13 cellular contexts compared by ENCODE assay signal in the genomic region with DNA sequence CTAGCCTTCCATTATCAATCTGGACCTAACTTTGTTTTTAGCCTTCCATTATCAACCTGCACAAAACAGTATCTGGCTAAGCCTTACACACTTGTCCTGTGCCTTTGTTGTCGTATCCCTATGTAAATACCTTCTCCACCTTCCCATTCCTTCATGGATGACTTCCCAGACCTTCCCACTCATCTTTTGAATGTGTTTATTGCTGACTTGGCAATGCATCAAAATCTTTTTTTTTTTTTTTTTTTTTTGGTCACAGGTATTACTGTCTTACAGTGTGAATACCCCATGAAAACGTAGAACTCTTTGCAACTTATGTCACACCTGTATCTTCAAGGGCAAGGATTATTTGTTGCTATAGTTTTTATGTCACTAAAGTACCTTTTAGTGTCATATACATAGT.
"Had no signal": no experiment of that assay in that cellular context is flagged by ENCODE, and none has a peak within 500 bp of the region (broad histone marks: within the 10 kb centered on the region; RNA-seq: fewer than 3 reads in every experiment).

No MANE protein-coding gene starts in this region.

- ATAC-seq: left lung, natural killer cell had no signal

- H3K4me3 ChIP-seq: colonic mucosa, esophagus squamous epithelium, left lung, upper lobe of left lung had no signal

- H3K27ac ChIP-seq: colonic mucosa, esophagus squamous epithelium, left lung, upper lobe of left lung had no signal

- H3K27me3 ChIP-seq: colonic mucosa, esophagus squamous epithelium, left lung, upper lobe of left lung had no signal

- DNase-seq: activated CD4-positive, alpha-beta T cell treated with anti-CD3 and anti-CD28 coated beads for 4 hours; activated effector memory CD4-positive, alpha-beta T cell treated with Interleukin-2 at 50 U/mL for 16 hours; caudate nucleus; colonic mucosa; esophagus squamous epithelium; foreskin fibroblast; glutamatergic neuron; left lung; natural killer cell; retina; stimulated activated CD4-positive, alpha-beta T cell treated with anti-CD3 and anti-CD28 coated beads, Interleukin-15, amount 100 ng/mL, for 24 hours; stimulated activated CD4-positive, alpha-beta T cell treated with anti-CD3 and anti-CD28 coated beads, Interleukin-4, amount 100 ng/mL, for 24 hours; upper lobe of left lung had no signal

- H3K4me1 ChIP-seq: colonic mucosa, esophagus squamous epithelium, left lung, upper lobe of left lung had no signal

- H3K9me3 ChIP-seq: colonic mucosa, esophagus squamous epithelium, left lung, upper lobe of left lung had no signal

- H3K36me3 ChIP-seq: colonic mucosa had no signal
